In genomic region chr3:127018306-127018828, GRCh38 we compare ENCODE assay signal across 36 cellular contexts. TPM values are rescaled to one million over a fixed set of nuclear protein-coding genes. Genes with fewer than 3 reads are reported as not detected.
DNase-seq lines count a peak whose midpoint lies in the region; ATAC-seq, FAIRE-seq and TF ChIP-seq lines count a peak whose summit lies in the region.
"Had no signal": no experiment of that assay in that cellular context is flagged by ENCODE, and none has a peak within 500 bp of the region (broad histone marks: within the 10 kb centered on the region; RNA-seq: fewer than 3 reads in every experiment).

No MANE protein-coding gene starts in this region.

- H3K27me3 ChIP-seq in H7 (ENCODE audit: control insufficient read depth, insufficient read depth, low read length) (no peaks in the 10 kb centered on the region), IMR-90 (ENCODE audit: control insufficient read depth, insufficient read depth, low read length) (no peaks in the 10 kb centered on the region), K562 (ENCODE audit: control insufficient read depth in 2 of 2, insufficient read depth in 2 of 2, low read length in 2 of 2) (no peaks in the 10 kb centered on the region), SK-N-SH (ENCODE audit: insufficient read depth) (no peaks in the 10 kb centered on the region)
- H3K27me3 ChIP-seq: BE2C; BLaER1; BLaER1 treated with 17β-estradiol and CSF1 and Interleukin-3, amounts not matched to agents 10 nM and 100 nM had no signal

- peaks cover 47 to 59% of the 10 kb centered on the region in 2 donors for H3K36me3 Mint-ChIP-seq in stimulated activated naive B cell treated with anti-CD40 and anti-IgM and Interleukin-4, amounts not matched to agents 10 μg/mL and 1 μg/mL and 100 μg/mL, for 72 hours
- H3K36me3 Mint-ChIP-seq: CD14-positive monocyte had no signal

- intact Hi-C loops in IMR-90 (cut with micrococcal nuclease), result no loop called here
- intact Hi-C loops in K562 (cut with micrococcal nuclease), result no loop called here

- H3K79me2 ChIP-seq in K562 (ENCODE audit: control insufficient read depth, insufficient read depth, low read length) (no peaks in the 10 kb centered on the region), SK-N-SH (ENCODE audit: insufficient read depth) (no peaks in the 10 kb centered on the region)

- no peaks in the 10 kb centered on the region for H3K9me3 Mint-ChIP-seq in stimulated activated naive B cell treated with anti-CD40 and anti-IgM and Interleukin-4, amounts not matched to agents 10 μg/mL and 1 μg/mL and 100 μg/mL, for 72 hours
- H3K9me3 Mint-ChIP-seq: CD14-positive monocyte; CD4-positive, alpha-beta memory T cell; CD4-positive, alpha-beta T cell; CD4-positive, CD25-positive, alpha-beta regulatory T cell; CD8-positive, alpha-beta memory T cell; CD8-positive, alpha-beta T cell had no signal

- H3K9ac ChIP-seq in IMR-90 (ENCODE audit: low read depth, low read length) (no peak overlapping the region), K562 (ENCODE audit: insufficient read depth in 1 of 2, low read depth in 2 of 2, low read length in 2 of 2) (no peak overlapping the region), SK-N-SH (no peak overlapping the region)
- H3K9ac ChIP-seq: BLaER1; BLaER1 treated with 17β-estradiol and CSF1 and Interleukin-3, amounts not matched to agents 10 nM and 100 nM had no signal

- H2AFZ ChIP-seq in IMR-90 (replicated peaks; ENCODE audit: low read length, poor library complexity) (no peak overlapping the region), K562 (ENCODE audit: low read depth, low read length) (no peak overlapping the region), SK-N-SH (ENCODE audit: low read depth) (no peak overlapping the region)

- 97% methylated on average over 11 of the region's 20 CpGs; no CpG with 5 or more reads in 1 of the 2 experiments for WGBS in IMR-90 (ENCODE audit: extremely low coverage in 2 of 2, insufficient read length in 1 of 2), 2 experiments
- 98% methylated on average over 7 of the region's 20 CpGs for WGBS in K562 (ENCODE audit: insufficient coverage, low coverage, missing lambda C conversion rate)
- 98% methylated on average over 7 of the region's 20 CpGs for WGBS in SK-N-SH (ENCODE audit: low lambda C conversion rate)

- no peak overlapping the region for H4K91ac ChIP-seq in IMR-90 (ENCODE audit: insufficient read depth, low read depth, low read length)

- dilution Hi-C loops in IMR-90 (cut with HindIII; ENCODE audit: low sequenced_read_pairs, unreplicated experiment), result no loop called here

- H3K4me3 ChIP-seq in H7 (ENCODE audit: insufficient read depth, low read depth, low read length) (no peak overlapping the region), HEK293 (ENCODE audit: low read depth, low read length) (no peak overlapping the region), IMR-90 (ENCODE audit: insufficient read depth, low read depth, low read length) (no peak overlapping the region), K562 (no peak overlapping the region), SK-N-SH (ENCODE audit: low read depth in 2 of 2, low read length in 1 of 2) (no peak overlapping the region)
- H3K4me3 ChIP-seq: A549; BLaER1; BLaER1 treated with 17β-estradiol and CSF1 and Interleukin-3, amounts not matched to agents 10 nM and 100 nM had no signal

- H3K4me2 ChIP-seq in IMR-90 (ENCODE audit: low read depth, low read length) (no peak overlapping the region), K562 (ENCODE audit: insufficient read depth, low read length) (no peak overlapping the region), SK-N-SH (no peak overlapping the region)
- H3K4me2 ChIP-seq: A549; BLaER1; BLaER1 treated with 17β-estradiol and CSF1 and Interleukin-3, amounts not matched to agents 10 nM and 100 nM had no signal

- no peak overlapping the region for H3K56ac ChIP-seq in IMR-90 (ENCODE audit: extremely low read depth, insufficient read depth, low read length)

- H3K4ac ChIP-seq in IMR-90 (ENCODE audit: low read depth, low read length), result no peak overlapping the region

- no peak overlapping the region for H4K8ac ChIP-seq in IMR-90 (ENCODE audit: low read depth in 2 of 2, low read length in 2 of 2)

- no peaks in the 10 kb centered on the region for H3K27me3 Mint-ChIP-seq in stimulated activated naive B cell treated with anti-CD40 and anti-IgM and Interleukin-4, amounts not matched to agents 10 μg/mL and 1 μg/mL and 100 μg/mL, for 72 hours
- H3K27me3 Mint-ChIP-seq: B cell; CD4-positive, alpha-beta memory T cell; CD4-positive, alpha-beta T cell; CD4-positive, CD25-positive, alpha-beta regulatory T cell; CD8-positive, alpha-beta memory T cell had no signal

- no peak overlapping the region for H2BK5ac ChIP-seq in IMR-90 (ENCODE audit: low read depth, low read length, poor library complexity, severe bottlenecking)

- H3K9me3 ChIP-seq in HEK293 (ENCODE audit: control insufficient read depth, insufficient read depth, low read depth, low read length), result no peaks in the 10 kb centered on the region
- H3K9me3 ChIP-seq in IMR-90 (ENCODE audit: control insufficient read depth, insufficient read depth, low read length), result no peaks in the 10 kb centered on the region
- H3K9me3 ChIP-seq in K562 (replicated peaks; ENCODE audit: control insufficient read depth, insufficient read depth, low read depth, low read length), result no peaks in the 10 kb centered on the region
- no peaks in the 10 kb centered on the region for H3K9me3 ChIP-seq in SK-N-SH
- H3K9me3 ChIP-seq: A549; BE2C; BLaER1; BLaER1 treated with 17β-estradiol and CSF1 and Interleukin-3, amounts not matched to agents 10 nM and 100 nM; Caco-2 had no signal

- no peak overlapping the region for H3K27ac Mint-ChIP-seq in stimulated activated naive B cell treated with anti-CD40 and anti-IgM and Interleukin-4, amounts not matched to agents 10 μg/mL and 1 μg/mL and 100 μg/mL, for 72 hours
- H3K27ac Mint-ChIP-seq: B cell; CD14-positive monocyte; CD4-positive, alpha-beta memory T cell; CD4-positive, alpha-beta T cell; CD4-positive, CD25-positive, alpha-beta regulatory T cell; CD8-positive, alpha-beta T cell had no signal

- 0 out of 2 replicates have a peak overlapping the region, but pooled peaks have one; percentile 23 for H2BK120ac ChIP-seq in IMR-90 (ENCODE audit: low read depth, low read length)

- no peak overlapping the region for H2BK15ac ChIP-seq in IMR-90 (ENCODE audit: low read depth, low read length)

- H3K27ac ChIP-seq in HEK293 (ENCODE audit: extremely low read depth, low read depth, low read length) (no peak overlapping the region), IMR-90 (ENCODE audit: insufficient read depth, low read length) (no peak overlapping the region), K562 (ENCODE audit: extremely low read depth, low read depth, low read length) (no peak overlapping the region), SK-N-SH (ENCODE audit: low read depth in 2 of 2, low read length in 1 of 2) (no peak overlapping the region)
- H3K27ac ChIP-seq: 22Rv1; A549; BLaER1; BLaER1 treated with 17β-estradiol and CSF1 and Interleukin-3, amounts not matched to agents 10 nM and 100 nM; C4-2B had no signal

- no peaks in the 10 kb centered on the region for H3K9me2 ChIP-seq in SK-N-SH

- TF ChIP-seq RAD21 in IMR-90 (IDR thresholded peaks at IDR 0.05; ENCODE audit: low read length) (no peak), K562 (CRISPR knock-in tag; conservative IDR thresholded peaks at IDR 0.05 in 1 of 2, IDR thresholded peaks at IDR 0.05 in 1 of 2) (no peak), SK-N-SH (IDR thresholded peaks at IDR 0.05; ENCODE audit: low read length) (no peak)

- POLR2A ChIA-PET in HEK293 (lab: Yijun Ruan, JAX), result no interaction called here
- POLR2A ChIA-PET in IMR-90 (lab: Charles Lee; ENCODE audit: unreplicated experiment), result no interaction called here
- POLR2A ChIA-PET in K562 (lab: Yijun Ruan, JAX), result interaction anchor here (0.7 to 0.8 kb wide), 2 partner anchors 26 to 350 kb away, joined by 3 read pairs; no protein-coding TSS in a partner anchor
- POLR2A ChIA-PET in SK-N-SH (lab: Yijun Ruan, JAX), result no interaction called here

- TF ChIP-seq CTCF in HEK293 (tag by site-specific recombination; IDR thresholded peaks at IDR 0.05) (no peak), IMR-90 (conservative IDR thresholded peaks at IDR 0.05; ENCODE audit: low read depth, low read length) (no peak), K562 (IDR thresholded peaks at IDR 0.05 in 2 of 3, conservative IDR thresholded peaks at IDR 0.05 in 1 of 3; ENCODE audit: insufficient read depth in 2 of 3, low read depth in 1 of 3, low read length in 3 of 3) (no peak), SK-N-SH (IDR thresholded peaks at IDR 0.05) (no peak)

- no peak for TF ChIP-seq POLR2A in IMR-90 (IDR thresholded peaks at IDR 0.05; ENCODE audit: low read depth, low read length)
- TF ChIP-seq POLR2A in K562 (conservative IDR thresholded peaks at IDR 0.05), result no peak

- ATAC-seq in IMR-90 (ENCODE audit: low read depth), result no peak
- ATAC-seq in K562, result no peak
- no peak for ATAC-seq in stimulated activated naive B cell treated with anti-CD40 and anti-IgM and Interleukin-4, amounts not matched to agents 10 μg/mL and 1 μg/mL and 100 μg/mL, for 72 hours (replicated peaks)
- ATAC-seq: A549; CD8-positive, alpha-beta T cell had no signal

- in situ Hi-C loops in IMR-90 (cut with MboI; ENCODE audit: low sequenced_read_pairs) (no loop called here), K562 (cut with MboI) (no loop called here)

- H3K9me1 ChIP-seq in IMR-90 (ENCODE audit: insufficient read depth, low read length) (peaks cover 5% of the 10 kb centered on the region), K562 (ENCODE audit: control insufficient read depth, insufficient read depth, low read length) (no peaks in the 10 kb centered on the region)

- no peaks in the 10 kb centered on the region for H3F3A ChIP-seq in SK-N-SH (replicated peaks; ENCODE audit: insufficient read depth)

- H4K20me1 ChIP-seq in IMR-90 (ENCODE audit: insufficient read depth, low read length) (peaks cover 5% of the 10 kb centered on the region; the same call in 1 of the 2 replicates), K562 (replicated peaks; ENCODE audit: control insufficient read depth, insufficient read depth, low read length) (no peaks in the 10 kb centered on the region), SK-N-SH (ENCODE audit: insufficient read depth) (no peaks in the 10 kb centered on the region)

- peak; percentile 57 for DNase-seq in H7
- DNase-seq in IMR-90, result no peak
- DNase-seq in K562 (ENCODE audit: extremely low read depth in 1 of 4, low spot score in 3 of 4), result no peak
- no peak for DNase-seq in stimulated activated naive B cell treated with anti-CD40 and anti-IgM and Interleukin-4, amounts not matched to agents 10 μg/mL and 1 μg/mL and 100 μg/mL, for 72 hours
- no peak for DNase-seq in stimulated activated CD4-positive, alpha-beta T cell treated with anti-CD3 and anti-CD28 coated beads, Interleukin-4, amount 100 ng/mL, for 1 hour
- DNase-seq in SK-N-SH, result no peak
- no peak for DNase-seq in stimulated activated CD4-positive, alpha-beta T cell treated with anti-CD3 and anti-CD28 coated beads, Interleukin-2, amount 100 ng/mL, for 24 hours
- DNase-seq: 8988T; ACHN; AML-193; BE2C; C1 segment of cervical spinal cord; Caco-2; Calu3; CD4-positive, alpha-beta memory T cell; CD4-positive, alpha-beta T cell; CD4-positive, CD25-positive, alpha-beta regulatory T cell; CD8-positive, alpha-beta memory T cell; CD8-positive, alpha-beta T cell; COR-L47; DMS 273 treated with DMSO at 0.1 percent for 48 hours; DMS153; DMS79; DMS79 treated with DMSO at 0.1 percent for 48 hours; DND-41; EL had no signal

- H3K4me3 Mint-ChIP-seq in stimulated activated naive B cell treated with anti-CD40 and anti-IgM and Interleukin-4, amounts not matched to agents 10 μg/mL and 1 μg/mL and 100 μg/mL, for 72 hours, result no peak overlapping the region
- H3K4me3 Mint-ChIP-seq: B cell; CD14-positive monocyte; CD4-positive, alpha-beta memory T cell; CD4-positive, alpha-beta T cell; CD4-positive, CD25-positive, alpha-beta regulatory T cell; CD8-positive, alpha-beta memory T cell; CD8-positive, alpha-beta T cell had no signal

- H3K18ac ChIP-seq in IMR-90 (ENCODE audit: low read depth, low read length), result no peak overlapping the region

- no peak for TF ChIP-seq EP300 in K562 (IDR thresholded peaks at IDR 0.05; ENCODE audit: low read length)
- no peak for TF ChIP-seq EP300 in SK-N-SH (IDR thresholded peaks at IDR 0.05; ENCODE audit: borderline replicate concordance in 1 of 2, low read depth in 1 of 2, low read length in 1 of 2)

- no peak overlapping the region for H3K14ac ChIP-seq in IMR-90 (replicated peaks; ENCODE audit: low read depth, low read length)

- peaks cover 0 to 17% of the 10 kb centered on the region in 2 experiments; a peak in 1 of 4 replicates for H3K79me1 ChIP-seq in IMR-90 (ENCODE audit: low read depth in 1 of 2, low read length in 2 of 2)

- FAIRE-seq in K562 (lab: Jason Lieb, UNC), result no peak
- FAIRE-seq: A204.1, A549, D721Med had no signal

- no peak overlapping the region for H2AK5ac ChIP-seq in IMR-90 (ENCODE audit: low read depth, low read length)

- BruUV-seq in IMR-90 (replicated peaks; lab: Mats Ljungman, UMichigan), result no TSS peak
- BruUV-seq in K562 (replicated peaks; lab: Mats Ljungman, UMichigan), result no TSS peak

- peaks cover 18 to 23% of the 10 kb centered on the region in 2 donors for H3K4me1 Mint-ChIP-seq in stimulated activated naive B cell treated with anti-CD40 and anti-IgM and Interleukin-4, amounts not matched to agents 10 μg/mL and 1 μg/mL and 100 μg/mL, for 72 hours
- H3K4me1 Mint-ChIP-seq: CD14-positive monocyte; CD4-positive, alpha-beta memory T cell; CD4-positive, CD25-positive, alpha-beta regulatory T cell; CD8-positive, alpha-beta memory T cell had no signal

- CTCF ChIA-PET in HEK293 (lab: Yijun Ruan, JAX), result interaction anchor here (0.7 kb wide), 1 partner anchor 74 kb away, joined by 3 read pairs; no protein-coding TSS in a partner anchor
- CTCF ChIA-PET in IMR-90 (lab: Yijun Ruan, JAX), result no interaction called here
- CTCF ChIA-PET in K562 (lab: Yijun Ruan, JAX; ENCODE audit: low intra/inter-chr PET ratio), result no interaction called here
- CTCF ChIA-PET in SK-N-SH (lab: Yijun Ruan, JAX), result interaction anchor here (0.6 to 1.5 kb wide), 3 partner anchors 16 to 437 kb away, joined by 3 to 4 read pairs (median 3); no protein-coding TSS in a partner anchor

- H3K4me1 ChIP-seq in HEK293 (ENCODE audit: control insufficient read depth, insufficient read depth, low read length), result no peaks in the 10 kb centered on the region
- H3K4me1 ChIP-seq in IMR-90 (ENCODE audit: control insufficient read depth, insufficient read depth, low read length), result peaks cover 12% of the 10 kb centered on the region
- peaks cover 0 to 3% of the 10 kb centered on the region in 2 experiments; a peak in 2 of 5 replicates for H3K4me1 ChIP-seq in K562 (replicated peaks in 1 of 2; ENCODE audit: control insufficient read depth in 2 of 2, insufficient read depth in 2 of 2, low read length in 2 of 2)
- peaks cover 10 to 31% of the 10 kb centered on the region in 2 experiments; a peak in 2 of 4 replicates for H3K4me1 ChIP-seq in SK-N-SH (ENCODE audit: control insufficient read depth in 1 of 2, insufficient read depth in 2 of 2, low read depth in 1 of 2, low read length in 1 of 2)
- H3K4me1 ChIP-seq: A549, Caco-2 had no signal

- H3K36me3 ChIP-seq in H7 (replicated peaks; ENCODE audit: control insufficient read depth, insufficient read depth, low read length) (peaks cover 27% of the 10 kb centered on the region), HEK293 (ENCODE audit: control insufficient read depth in 2 of 2, insufficient read depth in 1 of 2, low read length in 2 of 2) (peaks cover 0 to 96% of the 10 kb centered on the region in 2 experiments; a peak in 1 of 3 replicates), IMR-90 (ENCODE audit: control insufficient read depth, insufficient read depth, low read length) (peaks cover 81% of the 10 kb centered on the region), K562 (ENCODE audit: control insufficient read depth, insufficient read depth, low read length) (peaks cover 88% of the 10 kb centered on the region; the same call in 2 of the 3 replicates), SK-N-SH (replicated peaks in 1 of 2; ENCODE audit: control insufficient read depth in 1 of 2, insufficient read depth in 2 of 2, low read length in 1 of 2) (peaks cover 12 to 89% of the 10 kb centered on the region in 2 experiments)

- H4K5ac ChIP-seq in IMR-90 (ENCODE audit: low read depth, low read length), result no peak overlapping the region

- no peak overlapping the region for H3K23ac ChIP-seq in IMR-90 (ENCODE audit: low read depth, low read length)

- no peak overlapping the region for H2BK20ac ChIP-seq in IMR-90 (ENCODE audit: low read depth, low read length)

- no peak overlapping the region for H2AK9ac ChIP-seq in IMR-90 (replicated peaks; ENCODE audit: low read depth, low read length, poor library complexity)

RNA-seq across cellular contexts. Expression of gene PLXNA1, which starts 35.5 kb away (rescaled TPM):
- total RNA-seq in H7 (2014; rRNA removed; shearing (Covaris generic)), result 41.9 and 42.7 TPM in 2 replicates
- total RNA-seq in IMR-90 (2012; rRNA removed) (13.6 and 14.4 TPM in 2 replicates), K562 (2014; rRNA removed) (25.7 and 29.7 TPM in 2 replicates), K562 (2014; rRNA removed; fragmentation: Illumina TruSeq; extraction: Trizol) (11.4 and 14.0 TPM in 2 replicates), K562 (2015; rRNA removed; fragmentation: Illumina TruSeq; extraction: Trizol) (14.4 and 15.6 TPM in 2 replicates), K562 (2021) (49.3 and 59.9 TPM in 2 replicates)
- polyA plus RNA-seq in IMR-90 (2012; rRNA removed) (49.4 and 61.7 TPM in 2 replicates), K562 (2011; rRNA removed) (39.2 and 54.7 TPM in 2 replicates), K562 (2014; fragmentation: Illumina TruSeq; extraction: Trizol) (16.8 and 30.4 TPM in 2 replicates), K562 (2014; fragmentation: Nextera tagmentation; extraction: Ambion mirVana) (under 1 TPM; 0.23 to 0.35 TPM), K562 (2014; rRNA removed) (32.3 and 37.7 TPM in 2 replicates), SK-N-SH (2012; rRNA removed) (48.1 and 48.7 TPM in 2 replicates)
- polyA plus RNA-seq in IMR-90 (2012; cell fraction: cytosol; rRNA removed), result 25.5 and 52.4 TPM in 2 replicates
- 88.7 and 218 TPM in 2 replicates for polyA plus RNA-seq in IMR-90 (2012; cell fraction: nucleus; rRNA removed; ENCODE audit: low replicate concordance)
- total RNA-seq in K562 (2011; cell fraction: chromatin; rRNA removed; ENCODE audit: low replicate concordance), result 126 and 340 TPM in 2 replicates
- total RNA-seq in K562 (2011; cell fraction: nucleolus; rRNA removed), result 201 and 257 TPM in 2 replicates
- 135 and 137 TPM in 2 replicates for total RNA-seq in K562 (2011; cell fraction: nucleoplasm; rRNA removed)
- polyA plus RNA-seq in K562 (2011; cell fraction: cytosol; rRNA removed), result 30.3 and 79.8 TPM in 2 replicates
- polyA plus RNA-seq in K562 (2011; cell fraction: nucleus; rRNA removed), result 230 and 364 TPM in 2 replicates
- polyA plus RNA-seq in K562 (2012), result 30.0 and 54.1 TPM in 2 replicates
- polyA minus RNA-seq in K562 (2011; rRNA and poly(A)+ RNA removed), result 37.0 and 87.9 TPM in 2 replicates
- polyA minus RNA-seq in K562 (2011; cell fraction: cytosol; rRNA and poly(A)+ RNA removed), result 46.9 and 52.1 TPM in 2 replicates
- 79.0 and 94.2 TPM in 2 replicates for polyA minus RNA-seq in K562 (2011; cell fraction: nucleus; rRNA and poly(A)+ RNA removed)
- polyA plus RNA-seq in SK-N-SH (2012; cell fraction: cytosol; rRNA removed), result 13.2 and 23.6 TPM in 2 replicates
- polyA plus RNA-seq in SK-N-SH (2012; cell fraction: nucleus; rRNA removed), result 104 and 115 TPM in 2 replicates
- polyA plus RNA-seq: CD14-positive monocyte had no signal

Comparison
In these comparisons a context has a peak if more than half of its experiments do, and no peak if none do; other contexts are left out.
1. CTCF ChIA-PET loops: an anchor here in HEK293 (0.7 kb wide) and SK-N-SH (0.6 to 1.5 kb wide); none called in IMR-90 and K562.